ENCODE assay signal across 26 cellular contexts in the genomic region with DNA sequence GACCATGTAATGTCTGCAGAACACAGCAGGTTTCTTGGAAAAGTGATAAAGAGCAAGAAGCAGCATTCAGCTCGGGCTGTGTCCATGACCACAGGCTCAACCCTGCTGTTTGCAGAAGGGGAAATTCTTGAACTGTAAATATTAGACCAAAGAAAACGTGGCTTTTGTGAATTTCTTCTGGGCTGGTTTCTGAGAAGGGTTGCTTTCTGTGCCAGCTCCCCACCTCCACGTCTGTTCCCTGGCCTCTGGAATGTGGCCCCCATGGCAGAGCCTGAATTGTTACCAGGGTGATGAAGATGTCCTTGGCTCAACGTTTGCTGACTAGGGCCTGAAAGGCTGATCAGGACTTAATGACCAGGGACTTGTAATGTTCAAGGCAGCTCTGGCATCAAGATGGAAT.
DNase-seq lines count a peak whose midpoint lies in the region; FAIRE-seq and TF ChIP-seq lines count a peak whose summit lies in the region.
"Had no signal": no experiment of that assay in that cellular context is flagged by ENCODE, and none has a peak within 500 bp of the region (broad histone marks: within the 10 kb centered on the region; RNA-seq: fewer than 3 reads in every experiment).

No MANE protein-coding gene starts in this region.

- H3K36me3 Mint-ChIP-seq in chondrocyte (ENCODE audit: low read depth) = no peaks in the 10 kb centered on the region

- peaks cover 20% of the 10 kb centered on the region for H3K4me1 Mint-ChIP-seq in chondrocyte (ENCODE audit: low read depth)
- H3K4me1 Mint-ChIP-seq: endodermal cell, naive B cell had no signal

- H2BK12ac ChIP-seq in mesenchymal stem cell (ENCODE audit: low read length in 2 of 2) = no peak overlapping the region

- no peak overlapping the region for H3K4ac ChIP-seq in mesenchymal stem cell (ENCODE audit: low read depth in 1 of 2, low read length in 2 of 2)

- H3K9me3 ChIP-seq in mesenchymal stem cell (ENCODE audit: control insufficient read depth, low read length) (no peaks in the 10 kb centered on the region), thyroid gland (no peaks in the 10 kb centered on the region), ascending aorta (no peaks in the 10 kb centered on the region), esophagus squamous epithelium (no peaks in the 10 kb centered on the region)
- H3K9me3 ChIP-seq: right atrium auricular region had no signal

- TF ChIP-seq POLR2A in thyroid gland (IDR thresholded peaks at IDR 0.05) (no peak), esophagus squamous epithelium (IDR thresholded peaks at IDR 0.05) (no peak)

- H3K27ac Mint-ChIP-seq in chondrocyte (ENCODE audit: unreplicated experiment) = peak overlapping the region; percentile 28
- H3K27ac Mint-ChIP-seq: CD4-positive, alpha-beta T cell; endodermal cell; naive B cell; type B pancreatic cell had no signal

- intact Hi-C loops in thyroid gland (cut with DNase I) = no loop called here
- intact Hi-C loops in ascending aorta (cut with DNase I) = no loop called here
- intact Hi-C loops in esophagus squamous epithelium (cut with DNase I) = no loop called here

- H3K9me3 Mint-ChIP-seq in chondrocyte (ENCODE audit: low read depth) = peaks cover 6% of the 10 kb centered on the region

- H2AFZ ChIP-seq in mesenchymal stem cell (ENCODE audit: low read depth, low read length) = no peak overlapping the region
- H2AFZ ChIP-seq: PC-9 had no signal

- FAIRE-seq in RCC 7860 (lab: Jason Lieb, UNC) = peak; percentile 73
- FAIRE-seq: D721Med, frontal cortex, GM12878 had no signal

- H2BK5ac ChIP-seq in mesenchymal stem cell (ENCODE audit: low read depth, low read length, poor library complexity, severe bottlenecking) = no peak overlapping the region

- H2AK5ac ChIP-seq in mesenchymal stem cell (ENCODE audit: low read length, severe bottlenecking) = no peak overlapping the region

- no peak overlapping the region for H3K18ac ChIP-seq in mesenchymal stem cell (ENCODE audit: low read depth in 1 of 2, low read length in 2 of 2)

- H3K4me1 ChIP-seq in mesenchymal stem cell (ENCODE audit: control insufficient read depth, insufficient read depth, low read depth, low read length) (peaks cover 4% of the 10 kb centered on the region), thyroid gland (no peaks in the 10 kb centered on the region), ascending aorta (no peaks in the 10 kb centered on the region), esophagus squamous epithelium (no peaks in the 10 kb centered on the region)
- H3K4me1 ChIP-seq: left lung, right atrium auricular region had no signal

- H2BK120ac ChIP-seq in mesenchymal stem cell (ENCODE audit: low read depth, low read length) = no peak overlapping the region

- DNase-seq in RCC 7860 (ENCODE audit: low spot score) = no peak
- DNase-seq in chondrocyte (ENCODE audit: low spot score) = no peak
- DNase-seq in mesenchymal stem cell = no peak
- peak; percentile 32 to 43 for DNase-seq in thyroid gland
- DNase-seq in ascending aorta (ENCODE audit: low spot score in 2 of 2) = no peak
- DNase-seq in esophagus squamous epithelium (lab: John Stamatoyannopoulos, UW) = no peak
- DNase-seq in NCI-H1105 treated with DMSO at 0.1 percent for 48 hours (lab: John Stamatoyannopoulos, UW) = no peak
- DNase-seq: activated T-cell treated with anti-CD3 and anti-CD28 coated beads, Interleukin-2, amount 50 U/mL, for 4 hours; CD4-positive, alpha-beta T cell; endodermal cell; KG1; left lung; MM.1S; naive B cell; NCI-H1417 treated with DMSO at 0.1 percent for 48 hours; NCI-H510A; NK-92 treated with Interleukin-12 subunit alpha and Interleukin-12 subunit beta, amount 100 ng/mL, for 24 hours; PC-9; Right ventricle myocardium superior; stimulated activated CD4-positive, alpha-beta T cell treated with anti-CD3 and anti-CD28 coated beads, Interleukin-4, amount 100 ng/mL, for 1 hour had no signal

- H3K14ac ChIP-seq in mesenchymal stem cell (ENCODE audit: low read length in 2 of 2) = no peak overlapping the region

- no peak overlapping the region for H3K4me2 ChIP-seq in mesenchymal stem cell (ENCODE audit: low read length, poor library complexity, severe bottlenecking)
- H3K4me2 ChIP-seq: PC-9 had no signal

- 64% methylated on average over 4 of the region's 4 CpGs for WGBS in mesenchymal stem cell
- 19 to 28% methylated on average over 4 of the region's 4 CpGs for WGBS in thyroid gland, 2 donors
- 29 to 39% methylated on average over 4 of the region's 4 CpGs for WGBS in esophagus squamous epithelium, 2 donors

- H4K8ac ChIP-seq in mesenchymal stem cell (ENCODE audit: low read length) = no peak overlapping the region

- no peaks in the 10 kb centered on the region for H3K27me3 Mint-ChIP-seq in chondrocyte (ENCODE audit: low read depth)

- no peak for TF ChIP-seq CTCF in chondrocyte (IDR thresholded peaks at IDR 0.05)
- no peak for TF ChIP-seq CTCF in thyroid gland (IDR thresholded peaks at IDR 0.05)
- no peak for TF ChIP-seq CTCF in ascending aorta (IDR thresholded peaks at IDR 0.05)
- TF ChIP-seq CTCF in esophagus squamous epithelium (IDR thresholded peaks at IDR 0.05) = no peak

- no peaks in the 10 kb centered on the region for H3K79me1 ChIP-seq in mesenchymal stem cell (replicated peaks; ENCODE audit: low read length, poor library complexity, severe bottlenecking)

- no peak overlapping the region for H3K23ac ChIP-seq in mesenchymal stem cell (ENCODE audit: low read length in 2 of 2)

- H3K27ac ChIP-seq in mesenchymal stem cell (ENCODE audit: low read length, poor library complexity, severe bottlenecking) (peak overlapping the region; percentile 21), thyroid gland (no peak overlapping the region), ascending aorta (peak overlapping the region in 1 of 2 donors; percentile 3), esophagus squamous epithelium (no peak overlapping the region)
- H3K27ac ChIP-seq: cardiac muscle cell, left lung, PC-9, right atrium auricular region had no signal

- H2BK15ac ChIP-seq in mesenchymal stem cell (ENCODE audit: low read depth, poor library complexity, severe bottlenecking) = no peak overlapping the region

- H3K4me3 ChIP-seq in mesenchymal stem cell (ENCODE audit: insufficient read depth in 1 of 2, low read depth in 1 of 2, low read length in 2 of 2) (no peak overlapping the region), thyroid gland (replicated peaks in 1 of 3) (no peak overlapping the region), ascending aorta (no peak overlapping the region), esophagus squamous epithelium (no peak overlapping the region)
- H3K4me3 ChIP-seq: cardiac muscle cell, GM12878, left lung, PC-9, right atrium auricular region had no signal

- no peak overlapping the region for H3K9ac ChIP-seq in mesenchymal stem cell (ENCODE audit: low read length)

- H3K36me3 ChIP-seq in mesenchymal stem cell (ENCODE audit: control insufficient read depth in 1 of 2, insufficient read depth in 2 of 2, low read depth in 1 of 2, low read length in 2 of 2) (no peaks in the 10 kb centered on the region), thyroid gland (no peaks in the 10 kb centered on the region), ascending aorta (no peaks in the 10 kb centered on the region), esophagus squamous epithelium (no peaks in the 10 kb centered on the region)
- H3K36me3 ChIP-seq: cardiac muscle cell, left lung, right atrium auricular region had no signal

- H4K91ac ChIP-seq in mesenchymal stem cell (ENCODE audit: low read length) = no peak overlapping the region

- no peak overlapping the region for H3K4me3 Mint-ChIP-seq in chondrocyte (ENCODE audit: unreplicated experiment)
- H3K4me3 Mint-ChIP-seq: activated T-cell treated with anti-CD3 and anti-CD28 coated beads, Interleukin-2, amount 50 U/mL, for 4 hours; CD4-positive, alpha-beta T cell; endodermal cell; naive B cell; type B pancreatic cell had no signal

- H3K27me3 ChIP-seq in mesenchymal stem cell (ENCODE audit: control insufficient read depth in 1 of 2, insufficient read depth in 1 of 2, low read length in 2 of 2) (peaks cover 0 to 3% of the 10 kb centered on the region in 2 experiments), thyroid gland (no peaks in the 10 kb centered on the region), ascending aorta (no peaks in the 10 kb centered on the region), esophagus squamous epithelium (no peaks in the 10 kb centered on the region)
- H3K27me3 ChIP-seq: cardiac muscle cell, left lung, right atrium auricular region had no signal

Comparison
In these comparisons a context has a peak if more than half of its experiments do, and no peak if none do; other contexts are left out.
1. DNase-seq: peak in thyroid gland (2 of 2); none in RCC 7860 (single experiment), chondrocyte (single experiment), mesenchymal stem cell (single experiment), ascending aorta (0 of 2), esophagus squamous epithelium (single experiment) and NCI-H1105 treated with DMSO at 0.1 percent for 48 hours (single experiment).